Comparison of ENCODE assay signal across 8 cellular contexts in the genomic region with DNA sequence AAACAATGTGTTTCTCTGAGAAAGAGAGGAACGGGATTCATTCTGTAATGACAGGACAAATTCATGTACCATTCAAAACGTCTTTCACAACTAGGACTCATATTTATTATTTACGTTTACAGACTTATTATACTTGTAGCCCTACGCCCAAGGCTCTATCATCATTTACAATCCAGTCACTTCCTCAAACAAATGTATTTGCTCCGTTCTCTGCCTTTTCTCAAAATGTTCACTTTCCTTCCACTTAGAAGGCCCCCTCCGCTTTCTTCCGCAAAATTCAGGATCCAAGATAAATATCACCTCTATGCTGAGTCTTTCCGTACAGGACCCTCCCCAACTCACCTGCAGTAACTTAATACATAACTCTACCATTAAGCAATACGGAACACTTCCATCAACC.
A peak's percentile ranks its signal among the peaks of the same experiment; 100 is the strongest.
DNase-seq lines count a peak whose midpoint lies in the region; ATAC-seq and TF ChIP-seq lines count a peak whose summit lies in the region.

No MANE protein-coding gene starts in this region.

- H3K4me3 ChIP-seq in AG09309 (ENCODE audit: control insufficient read depth, low read depth, low read length): peak overlapping the region; percentile 62
- peak overlapping the region; percentile 96 for H3K4me3 ChIP-seq in choroid plexus epithelial cell (ENCODE audit: low read depth, low read length)
- H3K4me3 ChIP-seq in mucosa of rectum (ENCODE audit: low read length in 2 of 2): peak overlapping the region; percentile 94 to 95

- peaks cover 36% of the 10 kb centered on the region for H3K36me3 ChIP-seq in KOPT-K1 (ENCODE audit: insufficient read depth, low read length)
- H3K36me3 ChIP-seq in mucosa of rectum (ENCODE audit: control insufficient read depth in 2 of 2, insufficient read depth in 2 of 2, low read length in 2 of 2): peaks cover 7 to 16% of the 10 kb centered on the region in 2 donors

- peaks cover 13 to 21% of the 10 kb centered on the region in 2 donors for H3K4me1 ChIP-seq in mucosa of rectum (ENCODE audit: control insufficient read depth in 2 of 2, insufficient read depth in 2 of 2, low read length in 2 of 2)

- H3K9me3 ChIP-seq in KOPT-K1 (ENCODE audit: insufficient read depth, low read length, poor library complexity, severe bottlenecking) (peaks cover 17% of the 10 kb centered on the region), mucosa of rectum (ENCODE audit: control insufficient read depth in 2 of 2, low read length in 2 of 2) (no peaks in the 10 kb centered on the region)

- no peak for TF ChIP-seq CTCF in AG09309 (IDR thresholded peaks at IDR 0.05; ENCODE audit: control insufficient read depth, insufficient read depth, low read depth, low read length, missing control alignments)
- TF ChIP-seq CTCF in choroid plexus epithelial cell (conservative IDR thresholded peaks at IDR 0.05; ENCODE audit: low read depth, low read length): no peak

- peak overlapping the region; percentile 91 for H3K27ac ChIP-seq in KOPT-K1 (ENCODE audit: low read depth, low read length, poor library complexity, severe bottlenecking)
- peak overlapping the region; percentile 89 to 93 for H3K27ac ChIP-seq in mucosa of rectum (ENCODE audit: low read depth in 2 of 2, low read length in 2 of 2)

- H3K27me3 ChIP-seq in mucosa of rectum (ENCODE audit: control insufficient read depth in 2 of 2, insufficient read depth in 2 of 2, low read length in 2 of 2): no peaks in the 10 kb centered on the region

- ATAC-seq in GM19452 (IDR thresholded peaks at IDR 0.05; ENCODE audit: unreplicated experiment): no peak
- ATAC-seq in HG02938 (IDR thresholded peaks at IDR 0.05; ENCODE audit: unreplicated experiment): no peak

- peak overlapping the region; percentile 90 to 95 for H3K9ac ChIP-seq in mucosa of rectum (ENCODE audit: low read depth in 1 of 2, low read length in 2 of 2)

- no peak for DNase-seq in AG09309 (ENCODE audit: low read depth)
- DNase-seq in choroid plexus epithelial cell (ENCODE audit: low read depth): peak; percentile 14
- DNase-seq in NCI-H1436 treated with DMSO at 0.1 percent for 48 hours (lab: John Stamatoyannopoulos, UW): no peak
- DNase-seq in DMS153 treated with DMSO at 0.1 percent for 48 hours (lab: John Stamatoyannopoulos, UW; ENCODE audit: unreplicated experiment): no peak
